ENCODE assay signal across 8 cellular contexts in the genomic region with DNA sequence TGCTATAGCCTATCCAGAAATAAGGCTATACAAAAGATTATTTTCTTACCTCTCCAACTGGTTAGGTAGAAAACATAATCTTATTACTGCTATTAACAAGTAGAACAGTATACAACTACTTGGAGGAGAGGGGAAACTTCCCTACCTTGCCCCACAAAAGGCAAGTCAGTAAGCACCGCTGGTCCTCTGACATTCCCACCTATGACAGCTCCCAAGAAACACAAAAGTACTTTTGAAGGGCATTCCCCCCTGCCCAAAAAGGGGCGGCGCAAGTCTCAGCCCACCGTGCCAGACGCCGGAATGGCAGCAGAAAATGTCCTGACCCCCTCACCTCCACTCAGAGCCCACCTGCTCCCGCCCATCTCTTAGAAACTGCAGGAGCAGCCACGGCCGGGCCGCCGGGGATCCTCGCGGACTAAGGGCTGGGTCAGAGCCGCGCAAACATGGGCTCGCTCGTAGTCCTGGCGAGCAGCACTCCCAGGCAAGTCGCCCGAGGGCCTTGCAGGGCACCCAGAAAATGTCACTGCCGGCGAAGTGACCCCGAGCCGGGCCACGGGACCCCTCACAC.
A peak's percentile ranks its signal among the peaks of the same experiment; 100 is the strongest.
DNase-seq lines count a peak whose midpoint lies in the region; ATAC-seq and TF ChIP-seq lines count a peak whose summit lies in the region.

No MANE protein-coding gene starts in this region.

- DNase-seq in GM06990 (ENCODE audit: extremely low read depth, insufficient read length) = no peak
- peak in 1 of 2 experiments; percentile 7 for DNase-seq in HL-60 (ENCODE audit: low read depth in 1 of 2, low spot score in 1 of 2)
- DNase-seq in amniotic epithelial cell (ENCODE audit: low read depth) = peak; percentile 4
- no peak for DNase-seq in NCI-H510A treated with DMSO at 0.1 percent for 48 hours (lab: John Stamatoyannopoulos, UW)
- DNase-seq in NCI-H446 treated with DMSO at 0.1 percent for 48 hours (lab: John Stamatoyannopoulos, UW) = no peak

- no peaks in the 10 kb centered on the region for H3K27me3 ChIP-seq in GM06990 (replicated peaks; ENCODE audit: control insufficient read depth, insufficient read depth, low read length)
- no peaks in the 10 kb centered on the region for H3K27me3 ChIP-seq in HL-60 (ENCODE audit: insufficient read depth, poor library complexity, severe bottlenecking)

- H3K4me3 ChIP-seq in GM06990 (replicated peaks; ENCODE audit: low read depth, low read length) (peak overlapping the region; percentile 92), HL-60 (replicated peaks; ENCODE audit: insufficient read depth, low read length) (peak overlapping the region; percentile 97), iPS-11a (ENCODE audit: low read depth, low read length) (peak overlapping the region; percentile 96), skin epidermis (peak overlapping the region; percentile 68 to 99 (median 95))

- TF ChIP-seq CTCF in GM06990 (IDR thresholded peaks at IDR 0.05; ENCODE audit: insufficient read depth, low read length, poor library complexity, severe bottlenecking) = no peak
- no peak for TF ChIP-seq CTCF in HL-60 (IDR thresholded peaks at IDR 0.05; ENCODE audit: insufficient read depth, low read length)

- peak; percentile 46 for ATAC-seq in GM21390 (IDR thresholded peaks at IDR 0.05; ENCODE audit: unreplicated experiment)

- no peaks in the 10 kb centered on the region for H3K36me3 ChIP-seq in GM06990 (ENCODE audit: control insufficient read depth, insufficient read depth, low read length)

- H3K27ac ChIP-seq in HL-60 (replicated peaks) (peak overlapping the region; percentile 75), skin epidermis (peak overlapping the region; percentile 43 to 95 (median 85))
